1 cellular context compared by ENCODE assay signal in genomic region chr22:35548762-35549106, GRCh38.
TF ChIP-seq lines count a peak whose summit lies in the region.

No MANE protein-coding gene starts in this region.

TF ChIP-seq in GM23338, 12 proteins besides CTCF, POLR2A, EP300 and RAD21 (continued from another document):
- no peak for TF ChIP-seq REST (IDR thresholded peaks at IDR 0.05; ENCODE audit: unreplicated experiment)
- no peak for TF ChIP-seq JUNB (IDR thresholded peaks at IDR 0.05; ENCODE audit: unreplicated experiment)
- no peak for TF ChIP-seq EZH2phosphoT487 (IDR thresholded peaks at IDR 0.05; ENCODE audit: unreplicated experiment)
- TF ChIP-seq ZNF462 (CRISPR knock-in tag; IDR thresholded peaks at IDR 0.05) = no peak
- no peak for TF ChIP-seq ETS1 (IDR thresholded peaks at IDR 0.05)
- no peak for TF ChIP-seq ZNF114 (CRISPR knock-in tag; IDR thresholded peaks at IDR 0.05)
